21 cellular contexts compared by ENCODE assay signal in the genomic region with DNA sequence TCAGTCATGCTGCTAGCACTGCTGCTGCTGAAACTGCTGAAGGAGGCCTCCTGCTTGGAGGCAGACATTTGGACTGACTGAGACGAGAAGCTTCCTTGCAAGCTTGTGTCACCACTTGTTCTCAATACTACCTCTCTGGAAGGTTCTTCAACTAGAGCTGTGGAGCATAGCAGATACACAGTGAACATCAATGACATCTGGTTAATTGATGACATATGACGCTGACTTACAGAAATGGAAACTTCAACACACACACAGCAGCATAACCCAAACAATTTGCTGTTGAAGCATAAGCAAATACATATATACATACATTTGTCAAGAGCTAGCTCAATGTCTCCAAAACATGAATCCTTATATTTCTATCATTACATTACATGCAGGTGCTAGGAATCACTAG. TPM values are rescaled to one million over a fixed set of nuclear protein-coding genes. Genes with fewer than 3 reads are reported as not detected.
A peak's percentile ranks its signal among the peaks of the same experiment; 100 is the strongest.
DNase-seq lines count a peak whose midpoint lies in the region; ATAC-seq, FAIRE-seq and TF ChIP-seq lines count a peak whose summit lies in the region.
"Had no signal": no experiment of that assay in that cellular context is flagged by ENCODE, and none has a peak within 500 bp of the region (broad histone marks: within the 10 kb centered on the region; RNA-seq: fewer than 3 reads in every experiment).

No MANE protein-coding gene starts in this region.

- no peak overlapping the region for H2BK15ac ChIP-seq in mesenchymal stem cell (ENCODE audit: low read depth, poor library complexity, severe bottlenecking)

- H3K27ac ChIP-seq in cardiac muscle cell = peak overlapping the region; percentile 61
- H3K27ac ChIP-seq in right atrium auricular region = no peak overlapping the region
- no peak overlapping the region for H3K27ac ChIP-seq in mesenchymal stem cell (ENCODE audit: low read length, poor library complexity, severe bottlenecking)
- H3K27ac ChIP-seq: A549, KMS-11, SJCRH30 had no signal

- no peak overlapping the region for H2AK5ac ChIP-seq in mesenchymal stem cell (ENCODE audit: low read length, severe bottlenecking)

- H4K8ac ChIP-seq in mesenchymal stem cell (ENCODE audit: low read length) = no peak overlapping the region

- no peak overlapping the region for H2BK12ac ChIP-seq in mesenchymal stem cell (ENCODE audit: low read length in 2 of 2)

- no peaks in the 10 kb centered on the region for H3K27me3 Mint-ChIP-seq in activated B cell treated with CpG ODN at 0.5 μM for 24 hours
- no peaks in the 10 kb centered on the region for H3K27me3 Mint-ChIP-seq in stimulated activated memory B cell treated with anti-CD40 and anti-IgM and Interleukin-4, amounts not matched to agents 10 μg/mL and 1 μg/mL and 100 μg/mL, for 72 hours

- H3K9me3 ChIP-seq in cardiac muscle cell (ENCODE audit: low read depth) (no peaks in the 10 kb centered on the region), right atrium auricular region (no peaks in the 10 kb centered on the region), mesenchymal stem cell (ENCODE audit: control insufficient read depth, low read length) (no peaks in the 10 kb centered on the region)
- H3K9me3 ChIP-seq: A549, BE2C, Caco-2, SJCRH30 had no signal

- no peak overlapping the region for H4K91ac ChIP-seq in mesenchymal stem cell (ENCODE audit: low read length)

- H3K4me3 Mint-ChIP-seq in activated B cell treated with CpG ODN at 0.5 μM for 24 hours = no peak overlapping the region
- H3K4me3 Mint-ChIP-seq in stimulated activated memory B cell treated with anti-CD40 and anti-IgM and Interleukin-4, amounts not matched to agents 10 μg/mL and 1 μg/mL and 100 μg/mL, for 72 hours = no peak overlapping the region

- CTCF ChIA-PET in activated B cell treated with CpG ODN at 0.5 μM for 24 hours (lab: Charles Lee) = no interaction called here

- peaks cover 74% of the 10 kb centered on the region for H3K4me1 Mint-ChIP-seq in activated B cell treated with CpG ODN at 0.5 μM for 24 hours
- peaks cover 57% of the 10 kb centered on the region for H3K4me1 Mint-ChIP-seq in stimulated activated memory B cell treated with anti-CD40 and anti-IgM and Interleukin-4, amounts not matched to agents 10 μg/mL and 1 μg/mL and 100 μg/mL, for 72 hours

- H3K14ac ChIP-seq in mesenchymal stem cell (ENCODE audit: low read length in 2 of 2) = no peak overlapping the region

- POLR2A ChIA-PET in activated B cell treated with CpG ODN at 0.5 μM for 24 hours (lab: Charles Lee) = interaction anchor here (0.6 kb wide), 1 partner anchor 56 kb away, joined by 3 read pairs; no protein-coding TSS in a partner anchor

- no peak for TF ChIP-seq CTCF in cardiac muscle cell (IDR thresholded peaks at IDR 0.05; ENCODE audit: low read depth, low read length)
- no peak for TF ChIP-seq CTCF in right atrium auricular region (IDR thresholded peaks at IDR 0.05)
- no peak for TF ChIP-seq CTCF in activated B cell treated with CpG ODN at 0.5 μM for 24 hours (IDR thresholded peaks at IDR 0.05)

- H2BK5ac ChIP-seq in mesenchymal stem cell (ENCODE audit: low read depth, low read length, poor library complexity, severe bottlenecking) = no peak overlapping the region

- peaks cover 28% of the 10 kb centered on the region for H3K79me1 ChIP-seq in mesenchymal stem cell (replicated peaks; ENCODE audit: low read length, poor library complexity, severe bottlenecking)

- no peak overlapping the region for H3K18ac ChIP-seq in mesenchymal stem cell (ENCODE audit: low read depth in 1 of 2, low read length in 2 of 2)

- 100% methylated on average over 2 of the region's 2 CpGs for WGBS in mesenchymal stem cell

- H3K9me3 Mint-ChIP-seq in activated B cell treated with CpG ODN at 0.5 μM for 24 hours = no peaks in the 10 kb centered on the region
- no peaks in the 10 kb centered on the region for H3K9me3 Mint-ChIP-seq in stimulated activated memory B cell treated with anti-CD40 and anti-IgM and Interleukin-4, amounts not matched to agents 10 μg/mL and 1 μg/mL and 100 μg/mL, for 72 hours

- no peak overlapping the region for H3K4me3 ChIP-seq in cardiac muscle cell
- H3K4me3 ChIP-seq in right atrium auricular region = no peak overlapping the region
- H3K4me3 ChIP-seq in mesenchymal stem cell (ENCODE audit: insufficient read depth in 1 of 2, low read depth in 1 of 2, low read length in 2 of 2) = no peak overlapping the region
- H3K4me3 ChIP-seq: A549, SJCRH30 had no signal

- intact Hi-C loops in activated B cell treated with CpG ODN at 0.5 μM for 24 hours (cut with micrococcal nuclease) = no loop called here

- peak overlapping the region; percentile 29 for H2AFZ ChIP-seq in mesenchymal stem cell (ENCODE audit: low read depth, low read length)

- H3K36me3 Mint-ChIP-seq in activated B cell treated with CpG ODN at 0.5 μM for 24 hours (ENCODE audit: low read depth) = peaks cover 51% of the 10 kb centered on the region
- H3K36me3 Mint-ChIP-seq in stimulated activated memory B cell treated with anti-CD40 and anti-IgM and Interleukin-4, amounts not matched to agents 10 μg/mL and 1 μg/mL and 100 μg/mL, for 72 hours = peaks cover 38% of the 10 kb centered on the region

- no peaks in the 10 kb centered on the region for H3K4me1 ChIP-seq in cardiac muscle cell (ENCODE audit: low read depth)
- peaks cover 0 to 18% of the 10 kb centered on the region in 2 donors for H3K4me1 ChIP-seq in right atrium auricular region
- peaks cover 2% of the 10 kb centered on the region for H3K4me1 ChIP-seq in mesenchymal stem cell (ENCODE audit: control insufficient read depth, insufficient read depth, low read depth, low read length)
- H3K4me1 ChIP-seq: A549, BE2C, SJCRH30 had no signal

- no peak overlapping the region for H3K9ac ChIP-seq in mesenchymal stem cell (ENCODE audit: low read length)
- H3K9ac ChIP-seq: KMS-11 had no signal

- H3K27ac Mint-ChIP-seq in activated B cell treated with CpG ODN at 0.5 μM for 24 hours = peak overlapping the region; percentile 18
- peak overlapping the region; percentile 81 for H3K27ac Mint-ChIP-seq in stimulated activated memory B cell treated with anti-CD40 and anti-IgM and Interleukin-4, amounts not matched to agents 10 μg/mL and 1 μg/mL and 100 μg/mL, for 72 hours

- no peak for DNase-seq in cardiac muscle cell (ENCODE audit: low read depth in 1 of 2, low spot score in 1 of 2)
- DNase-seq in right atrium auricular region (ENCODE audit: low spot score) = no peak
- no peak for DNase-seq in activated B cell treated with CpG ODN at 0.5 μM for 24 hours
- DNase-seq in mesenchymal stem cell = no peak
- DNase-seq in DMS53 (lab: John Stamatoyannopoulos, UW) = no peak
- no peak for DNase-seq in RCC 7860 (ENCODE audit: low spot score)
- no peak for DNase-seq in COLO668 (lab: John Stamatoyannopoulos, UW; ENCODE audit: unreplicated experiment)
- DNase-seq: BE2C, Caco-2, DMS153, NCI-H1105, NCI-H146, NCI-H2029, NCI-H2227 treated with DMSO at 0.1 percent for 48 hours, NCI-H510A, SJCRH30 had no signal

- no peak for FAIRE-seq in RCC 7860 (lab: Jason Lieb, UNC)
- FAIRE-seq: A549, G401.6 had no signal

- H3K4me2 ChIP-seq in mesenchymal stem cell (ENCODE audit: low read length, poor library complexity, severe bottlenecking) = no peak overlapping the region
- H3K4me2 ChIP-seq: A549, KMS-11 had no signal

- H3K36me3 ChIP-seq in cardiac muscle cell = peaks cover 70% of the 10 kb centered on the region
- H3K36me3 ChIP-seq in right atrium auricular region = peaks cover 68% of the 10 kb centered on the region
- H3K36me3 ChIP-seq in mesenchymal stem cell (ENCODE audit: control insufficient read depth in 1 of 2, insufficient read depth in 2 of 2, low read depth in 1 of 2, low read length in 2 of 2) = peaks cover 14 to 17% of the 10 kb centered on the region in 2 experiments
- H3K36me3 ChIP-seq: BE2C had no signal

- no peak overlapping the region for H3K23ac ChIP-seq in mesenchymal stem cell (ENCODE audit: low read length in 2 of 2)

- H3K27me3 ChIP-seq in cardiac muscle cell (no peaks in the 10 kb centered on the region), right atrium auricular region (no peaks in the 10 kb centered on the region), mesenchymal stem cell (ENCODE audit: control insufficient read depth in 1 of 2, insufficient read depth in 1 of 2, low read length in 2 of 2) (no peaks in the 10 kb centered on the region)
- H3K27me3 ChIP-seq: BE2C, SJCRH30 had no signal

- H3K4ac ChIP-seq in mesenchymal stem cell (ENCODE audit: low read depth in 1 of 2, low read length in 2 of 2) = no peak overlapping the region

- no peak overlapping the region for H2BK120ac ChIP-seq in mesenchymal stem cell (ENCODE audit: low read depth, low read length)

- no peak for ATAC-seq in activated B cell treated with CpG ODN at 0.5 μM for 24 hours (ENCODE audit: low read depth)
- ATAC-seq in stimulated activated memory B cell treated with anti-CD40 and anti-IgM and Interleukin-4, amounts not matched to agents 10 μg/mL and 1 μg/mL and 100 μg/mL, for 72 hours = no peak
- ATAC-seq: A549, Panc1 had no signal

RNA-seq across cellular contexts. Expression of gene PLEKHA3, which starts 47.3 kb away (rescaled TPM):
- 8.9 and 9.6 TPM in 2 replicates for total RNA-seq in cardiac muscle cell
- polyA plus RNA-seq in cardiac muscle cell = 26.6 and 35.5 TPM in 2 replicates
- 10 to 100 TPM; 11.1 to 12.1 TPM for total RNA-seq in right atrium auricular region
- total RNA-seq in activated B cell treated with CpG ODN at 0.5 μM for 24 hours = 28.3 and 29.6 TPM in 2 replicates
- polyA plus RNA-seq in mesenchymal stem cell (2013, experiment 1 of 2) = 25.3 TPM
- 24.5 TPM for polyA plus RNA-seq in mesenchymal stem cell (2013, experiment 2 of 2)

RNA-seq across cellular contexts. Expression of gene FKBP7, which starts 49.2 kb away (rescaled TPM):
- 13.8 and 18.7 TPM in 2 replicates for total RNA-seq in cardiac muscle cell
- polyA plus RNA-seq in cardiac muscle cell = 37.2 and 42.5 TPM in 2 replicates
- total RNA-seq in right atrium auricular region = 10 to 100 TPM; 10.8 to 13.4 TPM
- 0.44 and 0.64 TPM in 2 replicates for total RNA-seq in activated B cell treated with CpG ODN at 0.5 μM for 24 hours
- 59.2 TPM for polyA plus RNA-seq in mesenchymal stem cell (2013, experiment 1 of 2)
- 62.1 TPM for polyA plus RNA-seq in mesenchymal stem cell (2013, experiment 2 of 2)
